Comparison of ENCODE assay signal across 9 cellular contexts in genomic region chr6:31540640-31541039, GRCh38. TPM values are rescaled to one million over a fixed set of nuclear protein-coding genes. Genes with fewer than 3 reads are reported as not detected.
A peak's percentile ranks its signal among the peaks of the same experiment; 100 is the strongest.
DNase-seq lines count a peak whose midpoint lies in the region; TF ChIP-seq lines count a peak whose summit lies in the region.
"Had no signal": no experiment of that assay in that cellular context is flagged by ENCODE, and none has a peak within 500 bp of the region (broad histone marks: within the 10 kb centered on the region; RNA-seq: fewer than 3 reads in every experiment).

No MANE protein-coding gene starts in this region.

- no peaks in the 10 kb centered on the region for H3K9me3 Mint-ChIP-seq in progenitor cell of endocrine pancreas (ENCODE audit: low read depth)

- H3K79me2 ChIP-seq in DOHH2 (ENCODE audit: control insufficient read depth, low read length) (peaks cover 81% of the 10 kb centered on the region), fibroblast of lung (ENCODE audit: control insufficient read depth, insufficient read depth, low read length) (peaks cover 60% of the 10 kb centered on the region)

- peak overlapping the region; percentile 88; the same call in 1 of the 2 replicates for H3K27ac ChIP-seq in DOHH2 (ENCODE audit: low read depth, low read length)
- peak overlapping the region; percentile 93 for H3K27ac ChIP-seq in SJSA1
- H3K27ac ChIP-seq in fibroblast of lung (ENCODE audit: insufficient read depth, low read length) = peak overlapping the region; percentile 96

- TF ChIP-seq CTCF in DOHH2 (IDR thresholded peaks at IDR 0.05; ENCODE audit: low read depth, low read length, poor library complexity, severe bottlenecking) (no peak), fibroblast of lung (conservative IDR thresholded peaks at IDR 0.05 in 1 of 2, IDR thresholded peaks at IDR 0.05 in 1 of 2; ENCODE audit: low read depth in 1 of 2, low read length in 2 of 2) (no peak), progenitor cell of endocrine pancreas (IDR thresholded peaks at IDR 0.05; ENCODE audit: unreplicated experiment) (no peak)

- H3K4me1 Mint-ChIP-seq in progenitor cell of endocrine pancreas (ENCODE audit: low read depth) = peaks cover 32% of the 10 kb centered on the region

- no peaks in the 10 kb centered on the region for H3K27me3 Mint-ChIP-seq in progenitor cell of endocrine pancreas

- no peaks in the 10 kb centered on the region for H3K9me2 ChIP-seq in DOHH2 (replicated peaks; ENCODE audit: control insufficient read depth, low read length)

- peak overlapping the region; percentile 82 for H3K9ac ChIP-seq in fibroblast of lung (ENCODE audit: insufficient read depth, low read length)

- H3K27me3 ChIP-seq in DOHH2 (ENCODE audit: control insufficient read depth, low read length) = no peaks in the 10 kb centered on the region
- H3K27me3 ChIP-seq in SJSA1 (replicated peaks) = no peaks in the 10 kb centered on the region
- no peaks in the 10 kb centered on the region for H3K27me3 ChIP-seq in fibroblast of lung (ENCODE audit: control insufficient read depth, insufficient read depth, low read length)

- H4K20me1 ChIP-seq in DOHH2 (ENCODE audit: control insufficient read depth, insufficient read depth, low read depth, low read length) (peaks cover 38% of the 10 kb centered on the region), fibroblast of lung (ENCODE audit: control insufficient read depth, extremely low read depth, insufficient read depth, low read length) (peaks cover 1% of the 10 kb centered on the region)

- H3K9me3 ChIP-seq in DOHH2 (ENCODE audit: control insufficient read depth, insufficient read depth, low read length) (no peaks in the 10 kb centered on the region), SJSA1 (replicated peaks) (no peaks in the 10 kb centered on the region), fibroblast of lung (ENCODE audit: control insufficient read depth, insufficient read depth, low read depth, low read length) (no peaks in the 10 kb centered on the region)

- H2AFZ ChIP-seq in fibroblast of lung (ENCODE audit: low read length) = no peak overlapping the region

- H3K4me1 ChIP-seq in DOHH2 (ENCODE audit: control insufficient read depth, low read length) = peaks cover 47% of the 10 kb centered on the region
- H3K4me1 ChIP-seq in SJSA1 (replicated peaks) = peaks cover 23% of the 10 kb centered on the region
- peaks cover 7% of the 10 kb centered on the region for H3K4me1 ChIP-seq in fibroblast of lung (ENCODE audit: control insufficient read depth, extremely low read depth, insufficient read depth, low read length)

- H3K4me3 ChIP-seq in DOHH2 (ENCODE audit: low read length) = peak overlapping the region; percentile 98
- H3K4me3 ChIP-seq in SJSA1 = peak overlapping the region; percentile 60
- H3K4me3 ChIP-seq in fibroblast of lung (replicated peaks in 1 of 4; ENCODE audit: control extremely low read depth in 1 of 4, insufficient read depth in 1 of 4, low read depth in 3 of 4, low read length in 4 of 4) = peak overlapping the region; percentile 74 to 96 (median 88)

- H3K4me2 ChIP-seq in DOHH2 (ENCODE audit: low read length) (peak overlapping the region; percentile 70), fibroblast of lung (ENCODE audit: extremely low read depth, insufficient read depth, low read length) (peak overlapping the region; percentile 97)

- peak overlapping the region; percentile 99 for H3K4me3 Mint-ChIP-seq in progenitor cell of endocrine pancreas (ENCODE audit: low read depth)

- H3K27ac Mint-ChIP-seq in progenitor cell of endocrine pancreas = peak overlapping the region; percentile 98

- H3K36me3 Mint-ChIP-seq in progenitor cell of endocrine pancreas (ENCODE audit: insufficient read depth) = peaks cover 41% of the 10 kb centered on the region

- H3K36me3 ChIP-seq in DOHH2 (ENCODE audit: control insufficient read depth, low read length) (peaks cover 73% of the 10 kb centered on the region), SJSA1 (peaks cover 58% of the 10 kb centered on the region), fibroblast of lung (ENCODE audit: control insufficient read depth, insufficient read depth, low read length) (peaks cover 17% of the 10 kb centered on the region)

- peak in 1 of 2 experiments; percentile 21 for DNase-seq in SJSA1 (ENCODE audit: low read depth in 1 of 2, low spot score in 2 of 2)
- no peak for DNase-seq in fibroblast of lung (ENCODE audit: low read depth in 2 of 2)
- DNase-seq in progenitor cell of endocrine pancreas (ENCODE audit: low spot score, unreplicated experiment) = no peak
- DNase-seq in cerebellum (ENCODE audit: low spot score) = no peak
- DNase-seq in glomerular visceral epithelial cell (ENCODE audit: extremely low spot score) = no peak
- DNase-seq in NCI-H2107 treated with DMSO at 0.1 percent for 48 hours (lab: John Stamatoyannopoulos, UW; ENCODE audit: unreplicated experiment) = no peak
- DNase-seq in NCI-H774 (lab: John Stamatoyannopoulos, UW) = no peak

- H3F3A ChIP-seq in DOHH2 (ENCODE audit: control insufficient read depth, insufficient read depth) = peaks cover 29% of the 10 kb centered on the region

RNA-seq across cellular contexts. Expression of gene DDX39B, which starts 1.2 kb away (rescaled TPM):
- total RNA-seq in SJSA1 (2014; rRNA removed; shearing (Covaris generic)) = 399 and 467 TPM in 2 replicates
- total RNA-seq in fibroblast of lung (192 and 370 TPM in 2 replicates), progenitor cell of endocrine pancreas (766 and 810 TPM in 2 replicates), cerebellum (245 TPM)
- polyA plus RNA-seq in fibroblast of lung = 323 and 410 TPM in 2 replicates
- polyA plus RNA-seq in fibroblast of lung (2012) = 257 and 260 TPM in 2 replicates
- polyA minus RNA-seq in fibroblast of lung (ENCODE audit: low replicate concordance) = 667 and 956 TPM in 2 replicates

RNA-seq across cellular contexts. Expression of gene ATP6V1G2, which starts 5.8 kb away (rescaled TPM):
- total RNA-seq in SJSA1 (2014; rRNA removed; shearing (Covaris generic)) = 0.13 TPM in 1 of 2 replicates, not detected in the other
- total RNA-seq in fibroblast of lung (4.1 and 11.2 TPM in 2 replicates), progenitor cell of endocrine pancreas (1.5 TPM in 2 replicates), cerebellum (48.2 TPM)
- polyA plus RNA-seq in fibroblast of lung = 9.1 and 16.0 TPM in 2 replicates
- polyA plus RNA-seq in fibroblast of lung (2012) = 4.9 and 7.7 TPM in 2 replicates
- polyA minus RNA-seq in fibroblast of lung (ENCODE audit: low replicate concordance) = 0.52 and 5.2 TPM in 2 replicates

RNA-seq across cellular contexts. Expression of gene NFKBIL1, which starts 6.8 kb away (rescaled TPM):
- total RNA-seq in SJSA1 (2014; rRNA removed; shearing (Covaris generic)) = 21.0 and 22.3 TPM in 2 replicates
- total RNA-seq in fibroblast of lung (44.3 and 47.5 TPM in 2 replicates), progenitor cell of endocrine pancreas (26.4 and 28.7 TPM in 2 replicates), cerebellum (15.3 TPM)
- 3.7 and 5.1 TPM in 2 replicates for polyA plus RNA-seq in fibroblast of lung
- 10.8 and 11.5 TPM in 2 replicates for polyA plus RNA-seq in fibroblast of lung (2012)
- 3.2 and 7.3 TPM in 2 replicates for polyA minus RNA-seq in fibroblast of lung (ENCODE audit: low replicate concordance)

RNA-seq across cellular contexts. Expression of gene MCCD1, which starts 11.9 kb away (rescaled TPM):
- not detected in 2 replicates for total RNA-seq in SJSA1 (2014; rRNA removed; shearing (Covaris generic))
- total RNA-seq in fibroblast of lung (not detected in 2 replicates), progenitor cell of endocrine pancreas (not detected in 2 replicates), cerebellum (not detected)
- not detected in 2 replicates for polyA plus RNA-seq in fibroblast of lung
- polyA plus RNA-seq in fibroblast of lung (2012) = not detected in 2 replicates
- polyA minus RNA-seq in fibroblast of lung (ENCODE audit: low replicate concordance) = not detected in 2 replicates
- total RNA-seq: SK-MEL-5 had no signal

RNA-seq across cellular contexts. Expression of gene LTA, which starts 31.4 kb away (rescaled TPM):
- not detected in 2 replicates for total RNA-seq in SJSA1 (2014; rRNA removed; shearing (Covaris generic))
- total RNA-seq in fibroblast of lung = not detected in 2 replicates
- not detected in 2 replicates for polyA plus RNA-seq in fibroblast of lung
- polyA plus RNA-seq in fibroblast of lung (2012) = not detected in 2 replicates
- polyA minus RNA-seq in fibroblast of lung (ENCODE audit: low replicate concordance) = not detected in 2 replicates
- total RNA-seq in progenitor cell of endocrine pancreas = not detected in 2 replicates
- total RNA-seq in cerebellum = not detected
- total RNA-seq: SK-MEL-5 had no signal
